2 cellular contexts compared by ENCODE assay signal in the genomic region with DNA sequence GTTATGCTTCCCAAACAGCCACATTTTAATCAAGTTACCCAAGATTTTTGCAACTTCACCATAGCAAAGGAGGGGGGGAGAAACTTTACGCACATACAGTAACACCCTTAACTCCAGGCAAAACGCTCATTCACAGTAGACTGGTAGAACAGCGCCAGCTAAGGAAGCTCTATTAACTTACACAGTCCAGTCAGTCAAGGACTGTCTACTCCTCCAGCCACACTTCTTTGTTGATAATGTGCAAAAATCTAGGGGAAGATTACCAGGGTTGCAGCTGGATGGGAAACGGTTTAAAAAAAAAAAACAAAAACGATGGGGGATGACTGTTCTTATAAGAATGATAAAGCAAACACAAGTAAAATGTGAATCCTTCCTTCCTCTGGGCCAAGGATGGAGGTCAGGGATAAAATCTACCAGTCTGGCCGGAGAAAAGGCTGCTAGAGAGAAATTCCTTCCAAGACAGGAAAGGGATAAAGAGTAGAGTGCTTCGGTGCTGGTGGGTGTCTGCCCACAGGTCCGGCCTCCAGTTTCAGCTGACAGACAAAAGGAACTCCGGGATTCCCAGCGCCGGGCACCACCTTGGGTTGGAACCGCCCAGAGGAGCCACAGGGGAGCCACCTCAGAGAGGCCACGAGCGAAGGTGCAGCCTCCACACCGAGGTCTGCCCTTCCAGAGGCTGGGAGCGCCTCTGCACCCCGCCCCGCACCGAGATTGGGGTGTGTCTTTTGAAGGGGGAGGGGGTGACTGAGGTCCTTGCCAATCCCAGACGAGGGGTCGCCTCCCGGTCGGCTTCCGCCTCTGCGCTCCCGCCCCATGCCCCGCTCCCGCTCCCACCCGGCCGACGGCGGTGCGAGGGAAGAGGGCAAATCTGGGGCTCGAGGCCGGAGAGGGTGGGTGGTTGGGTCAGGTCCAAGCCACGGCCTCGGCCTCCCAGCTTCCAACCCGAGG.
A peak's percentile ranks its signal among the peaks of the same experiment; 100 is the strongest.
TF ChIP-seq lines count a peak whose summit lies in the region.

No MANE protein-coding gene starts in this region.

TF ChIP-seq in A549, 52 proteins besides CTCF, POLR2A, EP300 and RAD21:
- TF ChIP-seq PHF8 (IDR thresholded peaks at IDR 0.05; ENCODE audit: borderline replicate concordance, low read depth) = 0 out of 2 replicates have a peak, but pooled peaks have one; percentile 44
- no peak for TF ChIP-seq NFE2L2 (conservative IDR thresholded peaks at IDR 0.05; ENCODE audit: low read length)
- TF ChIP-seq SMC3 (IDR thresholded peaks at IDR 0.05) = peak; percentile 22; the same call in 1 of the 3 replicates
- no peak for TF ChIP-seq KDM5A (IDR thresholded peaks at IDR 0.05)
TF ChIP-seq in A549: peak in this region for 2.

TF ChIP-seq in HCT116, 20 proteins besides CTCF, POLR2A, EP300 and RAD21:
- TF ChIP-seq POLR2AphosphoS5 (IDR thresholded peaks at IDR 0.05; ENCODE audit: low read depth, low read length) = peak; percentile 20; the same call in 1 of the 2 replicates
- no peak for TF ChIP-seq FOSL1 (IDR thresholded peaks at IDR 0.05; ENCODE audit: low read depth)
- TF ChIP-seq, protein P1, sequence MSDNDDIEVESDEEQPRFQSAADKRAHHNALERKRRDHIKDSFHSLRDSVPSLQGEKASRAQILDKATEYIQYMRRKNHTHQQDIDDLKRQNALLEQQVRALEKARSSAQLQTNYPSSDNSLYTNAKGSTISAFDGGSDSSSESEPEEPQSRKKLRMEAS (IDR thresholded peaks at IDR 0.05) = peak; percentile 48; the same call in 1 of the 2 replicates
- peak; percentile 24; the same call in 1 of the 2 replicates for TF ChIP-seq ZFX (IDR thresholded peaks at IDR 0.05)
- TF ChIP-seq ELF1 (IDR thresholded peaks at IDR 0.05; ENCODE audit: borderline replicate concordance, low read depth) = no peak
- 0 out of 2 replicates have a peak, but pooled peaks have one; percentile 22 for TF ChIP-seq CBX3 (IDR thresholded peaks at IDR 0.05; ENCODE audit: low read depth)
